Comparison of ENCODE assay signal across 15 cellular contexts in genomic region chr7:25598765-25599164, GRCh38.
A peak's percentile ranks its signal among the peaks of the same experiment; 100 is the strongest.
DNase-seq lines count a peak whose midpoint lies in the region; ATAC-seq and TF ChIP-seq lines count a peak whose summit lies in the region.
"Had no signal": no experiment of that assay in that cellular context is flagged by ENCODE, and none has a peak within 500 bp of the region (broad histone marks: within the 10 kb centered on the region; RNA-seq: fewer than 3 reads in every experiment).

No MANE protein-coding gene starts in this region.

- H3K27me3 ChIP-seq in esophagus muscularis mucosa (no peaks in the 10 kb centered on the region), tibial artery (no peaks in the 10 kb centered on the region), right cardiac atrium (ENCODE audit: control insufficient read depth, insufficient read depth) (no peaks in the 10 kb centered on the region)
- H3K27me3 ChIP-seq in naive thymus-derived CD4-positive, alpha-beta T cell (ENCODE audit: control insufficient read depth in 2 of 2, insufficient read depth in 2 of 2, low read length in 2 of 2), result no peaks in the 10 kb centered on the region
- H3K27me3 ChIP-seq: BLaER1 treated with 17β-estradiol and CSF1 and Interleukin-3, amounts not matched to agents 10 nM and 100 nM had no signal

- H3K4me1 ChIP-seq in esophagus muscularis mucosa, result peaks cover 0 to 9% (median 0%) of the 10 kb centered on the region in 4 donors
- peaks cover 0 to 15% (median 2%) of the 10 kb centered on the region in 4 donors for H3K4me1 ChIP-seq in tibial artery
- H3K4me1 ChIP-seq in right cardiac atrium (ENCODE audit: control insufficient read depth, insufficient read depth, low read length), result no peaks in the 10 kb centered on the region
- no peaks in the 10 kb centered on the region for H3K4me1 ChIP-seq in naive thymus-derived CD4-positive, alpha-beta T cell (ENCODE audit: control insufficient read depth in 2 of 2, insufficient read depth in 2 of 2, low read length in 2 of 2)

- H3K4me3 ChIP-seq in esophagus muscularis mucosa, result no peak overlapping the region
- H3K4me3 ChIP-seq in tibial artery, result no peak overlapping the region
- no peak overlapping the region for H3K4me3 ChIP-seq in right cardiac atrium (ENCODE audit: low read length)
- no peak overlapping the region for H3K4me3 ChIP-seq in naive thymus-derived CD4-positive, alpha-beta T cell (ENCODE audit: low read length)
- H3K4me3 ChIP-seq: BLaER1 treated with 17β-estradiol and CSF1 and Interleukin-3, amounts not matched to agents 10 nM and 100 nM had no signal

- H3K9me3 ChIP-seq in esophagus muscularis mucosa (no peaks in the 10 kb centered on the region), tibial artery (no peaks in the 10 kb centered on the region), right cardiac atrium (ENCODE audit: control insufficient read depth, low read length) (no peaks in the 10 kb centered on the region)
- no peaks in the 10 kb centered on the region for H3K9me3 ChIP-seq in naive thymus-derived CD4-positive, alpha-beta T cell (ENCODE audit: control insufficient read depth in 2 of 3, low read length in 3 of 3)

- no peak overlapping the region for H3K4me3 Mint-ChIP-seq in naive thymus-derived CD4-positive, alpha-beta T cell
- H3K4me3 Mint-ChIP-seq: CD4-positive, CD25-positive, alpha-beta regulatory T cell; H9 had no signal

- peaks cover 0 to 6% (median 2%) of the 10 kb centered on the region in 5 donors for H3K36me3 Mint-ChIP-seq in naive thymus-derived CD4-positive, alpha-beta T cell
- H3K36me3 Mint-ChIP-seq: CD4-positive, CD25-positive, alpha-beta regulatory T cell had no signal

- CTCF ChIA-PET in naive thymus-derived CD4-positive, alpha-beta T cell (lab: Charles Lee), result no interaction called here

- no peak overlapping the region for H3K27ac ChIP-seq in esophagus muscularis mucosa (replicated peaks in 1 of 4)
- peak overlapping the region; percentile 6 to 52 for H3K27ac ChIP-seq in tibial artery
- H3K27ac ChIP-seq in right cardiac atrium (ENCODE audit: low read length), result no peak overlapping the region
- no peak overlapping the region for H3K27ac ChIP-seq in naive thymus-derived CD4-positive, alpha-beta T cell (ENCODE audit: low read depth, low read length)
- H3K27ac ChIP-seq: 22Rv1; BLaER1 treated with 17β-estradiol and CSF1 and Interleukin-3, amounts not matched to agents 10 nM and 100 nM had no signal

- peak; percentile 54 for DNase-seq in DMS 273 (lab: John Stamatoyannopoulos, UW; ENCODE audit: unreplicated experiment)
- DNase-seq in DMS 273 treated with DMSO at 0.1 percent for 48 hours (lab: John Stamatoyannopoulos, UW), result no peak
- peak; percentile 39 for DNase-seq in NCI-H524 treated with DMSO at 0.1 percent for 48 hours (lab: John Stamatoyannopoulos, UW)
- peak; percentile 74 for DNase-seq in esophagus muscularis mucosa (ENCODE audit: extremely low spot score)
- no peak for DNase-seq in tibial artery
- no peak for DNase-seq in right cardiac atrium
- DNase-seq in naive thymus-derived CD4-positive, alpha-beta T cell, result no peak
- DNase-seq: AML-193; CD4-positive, CD25-positive, alpha-beta regulatory T cell; DMS79; GOT3; H9 had no signal

- no peak for TF ChIP-seq EP300 in esophagus muscularis mucosa (IDR thresholded peaks at IDR 0.05)

- ATAC-seq in right cardiac atrium (no peak), HG02938 (IDR thresholded peaks at IDR 0.05; ENCODE audit: unreplicated experiment) (no peak)
- ATAC-seq in naive thymus-derived CD4-positive, alpha-beta T cell, result no peak

- POLR2A ChIA-PET in naive thymus-derived CD4-positive, alpha-beta T cell (lab: Charles Lee), result no interaction called here

- no peak for TF ChIP-seq POLR2A in esophagus muscularis mucosa (IDR thresholded peaks at IDR 0.05; ENCODE audit: low read depth)

- H3K36me3 ChIP-seq in esophagus muscularis mucosa (no peaks in the 10 kb centered on the region), tibial artery (no peaks in the 10 kb centered on the region)
- no peaks in the 10 kb centered on the region for H3K36me3 ChIP-seq in naive thymus-derived CD4-positive, alpha-beta T cell (ENCODE audit: control insufficient read depth in 2 of 3, insufficient read depth in 3 of 3, low read length in 3 of 3)
- H3K36me3 ChIP-seq: BLaER1 treated with 17β-estradiol and CSF1 and Interleukin-3, amounts not matched to agents 10 nM and 100 nM had no signal

- peaks cover 0 to 5% (median 0%) of the 10 kb centered on the region in 11 donors for H3K9me3 Mint-ChIP-seq in naive thymus-derived CD4-positive, alpha-beta T cell
- H3K9me3 Mint-ChIP-seq: H9 had no signal

- no peak overlapping the region for H3K27ac Mint-ChIP-seq in naive thymus-derived CD4-positive, alpha-beta T cell
- H3K27ac Mint-ChIP-seq: CD4-positive, CD25-positive, alpha-beta regulatory T cell; H9 had no signal

- peaks cover 0 to 14% (median 0%) of the 10 kb centered on the region in 7 donors for H3K4me1 Mint-ChIP-seq in naive thymus-derived CD4-positive, alpha-beta T cell
- H3K4me1 Mint-ChIP-seq: CD4-positive, CD25-positive, alpha-beta regulatory T cell; H9 had no signal

- WGBS in esophagus muscularis mucosa, result 90% methylated on average over 5 of the region's 5 CpGs
- 85% methylated on average over 5 of the region's 5 CpGs for WGBS in right cardiac atrium

- intact Hi-C loops in esophagus muscularis mucosa (cut with DNase I), result no loop called here
- intact Hi-C loops in tibial artery (cut with DNase I; ENCODE audit: low total_unique reads), result no loop called here
- intact Hi-C loops in right cardiac atrium (cut with DNase I), result no loop called here
- intact Hi-C loops in naive thymus-derived CD4-positive, alpha-beta T cell (cut with micrococcal nuclease), result no loop called here

- TF ChIP-seq CTCF in esophagus muscularis mucosa (IDR thresholded peaks at IDR 0.05), result no peak
- TF ChIP-seq CTCF in tibial artery (IDR thresholded peaks at IDR 0.05), result no peak

- peaks cover 0 to 15% (median 0%) of the 10 kb centered on the region in 5 donors for H3K27me3 Mint-ChIP-seq in naive thymus-derived CD4-positive, alpha-beta T cell

Comparison
In these comparisons a context has a peak if more than half of its experiments do, and no peak if none do; other contexts are left out.
1. DNase-seq: peak in DMS 273 (single experiment), NCI-H524 treated with DMSO at 0.1 percent for 48 hours (single experiment) and esophagus muscularis mucosa (single experiment); none in DMS 273 treated with DMSO at 0.1 percent for 48 hours (single experiment), tibial artery (0 of 2), right cardiac atrium (0 of 3) and naive thymus-derived CD4-positive, alpha-beta T cell (0 of 9).
2. H3K27ac ChIP-seq: peak in tibial artery (2 of 2); none in esophagus muscularis mucosa (0 of 4), right cardiac atrium (single experiment) and naive thymus-derived CD4-positive, alpha-beta T cell (single experiment).